ENCODE assay signal across 21 cellular contexts in genomic region chr16:79716645-79717323, GRCh38.
DNase-seq lines count a peak whose midpoint lies in the region; ATAC-seq and TF ChIP-seq lines count a peak whose summit lies in the region.
"Had no signal": no experiment of that assay in that cellular context is flagged by ENCODE, and none has a peak within 500 bp of the region (broad histone marks: within the 10 kb centered on the region; RNA-seq: fewer than 3 reads in every experiment).

No MANE protein-coding gene starts in this region.

- H3K4me2 ChIP-seq in IMR-90 (ENCODE audit: low read depth, low read length) = no peak overlapping the region

- no peak overlapping the region for H3K9ac ChIP-seq in IMR-90 (ENCODE audit: low read depth, low read length)

- H4K20me1 ChIP-seq in IMR-90 (ENCODE audit: insufficient read depth, low read length) = no peaks in the 10 kb centered on the region

- H2BK120ac ChIP-seq in IMR-90 (ENCODE audit: low read depth, low read length) = no peak overlapping the region

- no peaks in the 10 kb centered on the region for H3K9me3 Mint-ChIP-seq in T-helper 1 cell treated with Interleukin-12 subunit alpha and Interleukin-12 subunit beta and Interleukin-4 antibody, amounts not matched to agents 30 μg/mL and 1 μg/mL, for 36 hours
- H3K9me3 Mint-ChIP-seq: activated CD8-positive, alpha-beta T cell treated with anti-CD3 and anti-CD28 coated beads for 36 hours; stimulated activated memory B cell treated with anti-CD40 and anti-IgM and Interleukin-4, amounts not matched to agents 10 μg/mL and 1 μg/mL and 100 μg/mL, for 72 hours had no signal

- H3K79me1 ChIP-seq in IMR-90 (ENCODE audit: low read depth in 1 of 2, low read length in 2 of 2) = no peaks in the 10 kb centered on the region

- no peaks in the 10 kb centered on the region for H3K9me1 ChIP-seq in IMR-90 (ENCODE audit: insufficient read depth, low read length)

- no peak overlapping the region for H4K8ac ChIP-seq in IMR-90 (ENCODE audit: low read depth in 2 of 2, low read length in 2 of 2)

- TF ChIP-seq POLR2A in IMR-90 (IDR thresholded peaks at IDR 0.05; ENCODE audit: low read depth, low read length) = no peak
- TF ChIP-seq POLR2A in prostate gland (IDR thresholded peaks at IDR 0.05) = no peak

- dilution Hi-C loops in IMR-90 (cut with HindIII; ENCODE audit: low sequenced_read_pairs, unreplicated experiment) = no loop called here

- H3K4me3 Mint-ChIP-seq in T-helper 1 cell treated with Interleukin-12 subunit alpha and Interleukin-12 subunit beta and Interleukin-4 antibody, amounts not matched to agents 30 μg/mL and 1 μg/mL, for 36 hours = peak overlapping the region; percentile 14
- H3K4me3 Mint-ChIP-seq: activated CD8-positive, alpha-beta T cell treated with anti-CD3 and anti-CD28 coated beads for 36 hours; stimulated activated memory B cell treated with anti-CD40 and anti-IgM and Interleukin-4, amounts not matched to agents 10 μg/mL and 1 μg/mL and 100 μg/mL, for 72 hours had no signal

- ATAC-seq in IMR-90 (ENCODE audit: low read depth) (no peak), GM18517 (IDR thresholded peaks at IDR 0.05; ENCODE audit: unreplicated experiment) (no peak)
- ATAC-seq: activated CD8-positive, alpha-beta T cell treated with anti-CD3 and anti-CD28 coated beads for 36 hours; heart left ventricle; stimulated activated memory B cell treated with anti-CD40 and anti-IgM and Interleukin-4, amounts not matched to agents 10 μg/mL and 1 μg/mL and 100 μg/mL, for 72 hours had no signal

- H3K4me1 Mint-ChIP-seq in T-helper 1 cell treated with Interleukin-12 subunit alpha and Interleukin-12 subunit beta and Interleukin-4 antibody, amounts not matched to agents 30 μg/mL and 1 μg/mL, for 36 hours (ENCODE audit: low read depth) = peaks cover 17% of the 10 kb centered on the region
- H3K4me1 Mint-ChIP-seq: stimulated activated memory B cell treated with anti-CD40 and anti-IgM and Interleukin-4, amounts not matched to agents 10 μg/mL and 1 μg/mL and 100 μg/mL, for 72 hours had no signal

- TF ChIP-seq RAD21 in IMR-90 (IDR thresholded peaks at IDR 0.05; ENCODE audit: low read length) = no peak

- H3K36me3 ChIP-seq in IMR-90 (ENCODE audit: control insufficient read depth, insufficient read depth, low read length) (no peaks in the 10 kb centered on the region), prostate gland (no peaks in the 10 kb centered on the region)
- H3K36me3 ChIP-seq: esophagus muscularis mucosa, heart left ventricle had no signal

- no peak overlapping the region for H4K91ac ChIP-seq in IMR-90 (ENCODE audit: insufficient read depth, low read depth, low read length)

- no peaks in the 10 kb centered on the region for H3K27me3 Mint-ChIP-seq in T-helper 1 cell treated with Interleukin-12 subunit alpha and Interleukin-12 subunit beta and Interleukin-4 antibody, amounts not matched to agents 30 μg/mL and 1 μg/mL, for 36 hours (ENCODE audit: low read depth)

- WGBS in IMR-90 (ENCODE audit: extremely low coverage in 2 of 2, insufficient read length in 1 of 2), 2 experiments = no CpG with 5 or more reads among the region's 7 CpGs
- 24% methylated on average over 7 of the region's 7 CpGs for WGBS in prostate gland

- no peak overlapping the region for H3K4ac ChIP-seq in IMR-90 (ENCODE audit: low read depth, low read length)

- intact Hi-C loops in IMR-90 (cut with micrococcal nuclease) = no loop called here
- intact Hi-C loops in prostate gland (cut with DNase I) = loop anchor here (10.0 kb wide), 1 partner anchor 112 kb away; the partner anchor contains the start of gene MAF

- no peak overlapping the region for H2AK9ac ChIP-seq in IMR-90 (replicated peaks; ENCODE audit: low read depth, low read length, poor library complexity)

- H3K4me3 ChIP-seq in IMR-90 (ENCODE audit: insufficient read depth, low read depth, low read length) (no peak overlapping the region), choroid plexus epithelial cell (ENCODE audit: low read depth, low read length) (no peak overlapping the region), prostate gland (no peak overlapping the region)
- H3K4me3 ChIP-seq: esophagus muscularis mucosa, heart left ventricle, skin epidermis had no signal

- TF ChIP-seq CTCF in IMR-90 (conservative IDR thresholded peaks at IDR 0.05; ENCODE audit: low read depth, low read length) = no peak
- no peak for TF ChIP-seq CTCF in choroid plexus epithelial cell (conservative IDR thresholded peaks at IDR 0.05; ENCODE audit: low read depth, low read length)
- TF ChIP-seq CTCF in prostate gland (IDR thresholded peaks at IDR 0.05) = no peak

- no peaks in the 10 kb centered on the region for H3K27me3 ChIP-seq in IMR-90 (ENCODE audit: control insufficient read depth, insufficient read depth, low read length)
- H3K27me3 ChIP-seq in prostate gland (replicated peaks; ENCODE audit: insufficient read depth) = no peaks in the 10 kb centered on the region
- H3K27me3 ChIP-seq: esophagus muscularis mucosa, heart left ventricle had no signal

- H2AK5ac ChIP-seq in IMR-90 (ENCODE audit: low read depth, low read length) = no peak overlapping the region

- H3K56ac ChIP-seq in IMR-90 (ENCODE audit: extremely low read depth, insufficient read depth, low read length) = no peak overlapping the region

- peaks cover 2% of the 10 kb centered on the region for H3K36me3 Mint-ChIP-seq in T-helper 1 cell treated with Interleukin-12 subunit alpha and Interleukin-12 subunit beta and Interleukin-4 antibody, amounts not matched to agents 30 μg/mL and 1 μg/mL, for 36 hours (ENCODE audit: low read depth)
- H3K36me3 Mint-ChIP-seq: stimulated activated memory B cell treated with anti-CD40 and anti-IgM and Interleukin-4, amounts not matched to agents 10 μg/mL and 1 μg/mL and 100 μg/mL, for 72 hours had no signal

- H3K9me3 ChIP-seq in IMR-90 (ENCODE audit: control insufficient read depth, insufficient read depth, low read length) (peaks cover 4% of the 10 kb centered on the region; the same call in 1 of the 2 replicates), prostate gland (no peaks in the 10 kb centered on the region)
- H3K9me3 ChIP-seq: esophagus muscularis mucosa, heart left ventricle had no signal

- H2BK20ac ChIP-seq in IMR-90 (ENCODE audit: low read depth, low read length) = no peak overlapping the region

- in situ Hi-C loops in IMR-90 (cut with MboI; ENCODE audit: low sequenced_read_pairs) = no loop called here

- no peak overlapping the region for H3K23ac ChIP-seq in IMR-90 (ENCODE audit: low read depth, low read length)

- no peak overlapping the region for H3K14ac ChIP-seq in IMR-90 (replicated peaks; ENCODE audit: low read depth, low read length)

- H3K18ac ChIP-seq in IMR-90 (ENCODE audit: low read depth, low read length) = no peak overlapping the region

- no peak overlapping the region for H4K5ac ChIP-seq in IMR-90 (ENCODE audit: low read depth, low read length)

- H2BK15ac ChIP-seq in IMR-90 (ENCODE audit: low read depth, low read length) = no peak overlapping the region

- H3K4me1 ChIP-seq in IMR-90 (ENCODE audit: control insufficient read depth, insufficient read depth, low read length) (no peaks in the 10 kb centered on the region), prostate gland (replicated peaks) (peaks cover 11% of the 10 kb centered on the region)

- no TSS peak for BruUV-seq in IMR-90 (replicated peaks; lab: Mats Ljungman, UMichigan)

- no peak overlapping the region for H2AFZ ChIP-seq in IMR-90 (replicated peaks; ENCODE audit: low read length, poor library complexity)

- H3K27ac Mint-ChIP-seq in T-helper 1 cell treated with Interleukin-12 subunit alpha and Interleukin-12 subunit beta and Interleukin-4 antibody, amounts not matched to agents 30 μg/mL and 1 μg/mL, for 36 hours = no peak overlapping the region
- H3K27ac Mint-ChIP-seq: activated CD8-positive, alpha-beta T cell treated with anti-CD3 and anti-CD28 coated beads for 36 hours; stimulated activated memory B cell treated with anti-CD40 and anti-IgM and Interleukin-4, amounts not matched to agents 10 μg/mL and 1 μg/mL and 100 μg/mL, for 72 hours had no signal

- H3K27ac ChIP-seq in IMR-90 (ENCODE audit: insufficient read depth, low read length) = no peak overlapping the region
- H3K27ac ChIP-seq in prostate gland = peak overlapping the region; percentile 47 to 52
- H3K27ac ChIP-seq: esophagus muscularis mucosa, heart left ventricle, skin epidermis had no signal

- CTCF ChIA-PET in IMR-90 (lab: Yijun Ruan, JAX) = no interaction called here

- DNase-seq in IMR-90 (no peak), choroid plexus epithelial cell (ENCODE audit: low read depth) (peak; percentile 26), prostate gland (ENCODE audit: low spot score) (no peak), dermis blood vessel endothelial cell (no peak), SW 1271 (lab: John Stamatoyannopoulos, UW) (no peak)
- DNase-seq in stimulated activated CD4-positive, alpha-beta T cell treated with anti-CD3 and anti-CD28 coated beads, Interleukin-12 subunit alpha, Interleukin-12 subunit beta, amount 100 ng/mL, for 4 hours = no peak
- DNase-seq: activated CD8-positive, alpha-beta T cell treated with anti-CD3 and anti-CD28 coated beads for 36 hours; activated effector memory CD4-positive, alpha-beta T cell treated with Interleukin-2 at 50 U/mL for 16 hours; anterior cingulate cortex; Calu3; HCEC 1CT; heart left ventricle; NCI-H1417 treated with DMSO at 0.1 percent for 48 hours; NCI-H2227 treated with DMSO at 0.1 percent for 48 hours; SHP77 treated with DMSO at 0.1 percent for 48 hours; T-helper 9 cell had no signal

- POLR2A ChIA-PET in IMR-90 (lab: Charles Lee; ENCODE audit: unreplicated experiment) = no interaction called here

- no peak overlapping the region for H2BK5ac ChIP-seq in IMR-90 (ENCODE audit: low read depth, low read length, poor library complexity, severe bottlenecking)

TF ChIP-seq in IMR-90, 13 proteins besides CTCF, POLR2A, EP300 and RAD21:
- TF ChIP-seq RCOR1 (IDR thresholded peaks at IDR 0.05; ENCODE audit: insufficient replicate concordance, low read length) (no peak), CEBPB (IDR thresholded peaks at IDR 0.05; ENCODE audit: low read depth, low read length) (peak; percentile 12; the same call in 1 of the 2 replicates)
TF ChIP-seq in IMR-90: peak in this region for 1.
